In genomic region chr3:139538733-139539132, GRCh38 we compare ENCODE assay signal across 11 cellular contexts. TPM values are rescaled to one million over a fixed set of nuclear protein-coding genes. Genes with fewer than 3 reads are reported as not detected.
A peak's percentile ranks its signal among the peaks of the same experiment; 100 is the strongest.
DNase-seq lines count a peak whose midpoint lies in the region; ATAC-seq and TF ChIP-seq lines count a peak whose summit lies in the region.
"Had no signal": no experiment of that assay in that cellular context is flagged by ENCODE, and none has a peak within 500 bp of the region (broad histone marks: within the 10 kb centered on the region; RNA-seq: fewer than 3 reads in every experiment).

No MANE protein-coding gene starts in this region.

- H3K27ac ChIP-seq in gastroesophageal sphincter: peak overlapping the region; percentile 21 to 85 (median 77)

- CTCF ChIA-PET in activated naive CD4-positive, alpha-beta T cell treated with anti-CD3 and anti-CD28 coated beads for 36 hours (lab: Charles Lee): no interaction called here

- H3K9me3 ChIP-seq in gastroesophageal sphincter: no peaks in the 10 kb centered on the region

- no peaks in the 10 kb centered on the region for H3K36me3 ChIP-seq in gastroesophageal sphincter

- 39% methylated on average over 11 of the region's 21 CpGs; no CpG with 5 or more reads in 1 of the 2 donors for WGBS in gastroesophageal sphincter (ENCODE audit: low coverage in 1 of 2), 2 donors

- H3K36me3 Mint-ChIP-seq in activated naive CD8-positive, alpha-beta T cell treated with anti-CD3 and anti-CD28 coated beads, Interleukin-2, amount 10 ng/mL, durations not matched to agents 7 days and 5 days: no peaks in the 10 kb centered on the region
- no peaks in the 10 kb centered on the region for H3K36me3 Mint-ChIP-seq in activated naive CD8-positive, alpha-beta T cell treated with anti-CD3 and anti-CD28 coated beads for 36 hours
- peaks cover 30% of the 10 kb centered on the region for H3K36me3 Mint-ChIP-seq in nephron progenitor cell (ENCODE audit: low read depth)
- H3K36me3 Mint-ChIP-seq in activated naive CD4-positive, alpha-beta T cell treated with anti-CD3 and anti-CD28 coated beads for 36 hours (ENCODE audit: low read depth): no peaks in the 10 kb centered on the region
- H3K36me3 Mint-ChIP-seq: CD4-positive, CD25-positive, alpha-beta regulatory T cell had no signal

- no peak for DNase-seq in activated naive CD8-positive, alpha-beta T cell treated with anti-CD3 and anti-CD28 coated beads, Interleukin-2, amount 10 ng/mL, durations not matched to agents 7 days and 5 days
- DNase-seq in activated naive CD8-positive, alpha-beta T cell treated with anti-CD3 and anti-CD28 coated beads for 36 hours: no peak
- DNase-seq in nephron progenitor cell (peak; percentile 41), SHP77 treated with DMSO at 0.1 percent for 48 hours (lab: John Stamatoyannopoulos, UW) (no peak), DMS153 (lab: John Stamatoyannopoulos, UW) (no peak)
- no peak for DNase-seq in activated naive CD4-positive, alpha-beta T cell treated with anti-CD3 and anti-CD28 coated beads for 36 hours
- DNase-seq: CD4-positive, CD25-positive, alpha-beta regulatory T cell; T-helper 9 cell had no signal

- no peak for TF ChIP-seq POLR2A in gastroesophageal sphincter (IDR thresholded peaks at IDR 0.05)

- TF ChIP-seq EP300 in gastroesophageal sphincter (IDR thresholded peaks at IDR 0.05): no peak

- H3K4me1 ChIP-seq in gastroesophageal sphincter: peaks cover 3 to 75% (median 29%) of the 10 kb centered on the region in 3 donors

- intact Hi-C loops in activated naive CD4-positive, alpha-beta T cell treated with anti-CD3 and anti-CD28 coated beads for 36 hours (cut with micrococcal nuclease): no loop called here

- peaks cover 43% of the 10 kb centered on the region for H3K27me3 Mint-ChIP-seq in activated naive CD8-positive, alpha-beta T cell treated with anti-CD3 and anti-CD28 coated beads, Interleukin-2, amount 10 ng/mL, durations not matched to agents 7 days and 5 days
- peaks cover 68% of the 10 kb centered on the region for H3K27me3 Mint-ChIP-seq in activated naive CD8-positive, alpha-beta T cell treated with anti-CD3 and anti-CD28 coated beads for 36 hours
- H3K27me3 Mint-ChIP-seq in nephron progenitor cell (ENCODE audit: low read depth, poor library complexity): peaks cover 2% of the 10 kb centered on the region
- H3K27me3 Mint-ChIP-seq in activated naive CD4-positive, alpha-beta T cell treated with anti-CD3 and anti-CD28 coated beads for 36 hours (ENCODE audit: low read depth): peaks cover 55% of the 10 kb centered on the region

- POLR2A ChIA-PET in activated naive CD8-positive, alpha-beta T cell treated with anti-CD3 and anti-CD28 coated beads, Interleukin-2, amount 10 ng/mL, durations not matched to agents 7 days and 5 days (lab: Charles Lee): no interaction called here

- no peak overlapping the region for H3K27ac Mint-ChIP-seq in activated naive CD8-positive, alpha-beta T cell treated with anti-CD3 and anti-CD28 coated beads, Interleukin-2, amount 10 ng/mL, durations not matched to agents 7 days and 5 days
- H3K27ac Mint-ChIP-seq in activated naive CD8-positive, alpha-beta T cell treated with anti-CD3 and anti-CD28 coated beads for 36 hours: no peak overlapping the region
- H3K27ac Mint-ChIP-seq in nephron progenitor cell: peak overlapping the region; percentile 71
- H3K27ac Mint-ChIP-seq in activated naive CD4-positive, alpha-beta T cell treated with anti-CD3 and anti-CD28 coated beads for 36 hours: no peak overlapping the region
- H3K27ac Mint-ChIP-seq: CD4-positive, CD25-positive, alpha-beta regulatory T cell had no signal

- H3K4me3 ChIP-seq in gastroesophageal sphincter: peak overlapping the region; percentile 67 to 72

- H3K4me1 Mint-ChIP-seq in activated naive CD8-positive, alpha-beta T cell treated with anti-CD3 and anti-CD28 coated beads, Interleukin-2, amount 10 ng/mL, durations not matched to agents 7 days and 5 days: peaks cover 23% of the 10 kb centered on the region
- H3K4me1 Mint-ChIP-seq in activated naive CD8-positive, alpha-beta T cell treated with anti-CD3 and anti-CD28 coated beads for 36 hours: peaks cover 20% of the 10 kb centered on the region
- peaks cover 84% of the 10 kb centered on the region for H3K4me1 Mint-ChIP-seq in nephron progenitor cell
- H3K4me1 Mint-ChIP-seq in activated naive CD4-positive, alpha-beta T cell treated with anti-CD3 and anti-CD28 coated beads for 36 hours (ENCODE audit: low read depth): peaks cover 10% of the 10 kb centered on the region

- H3K9me3 Mint-ChIP-seq in activated naive CD8-positive, alpha-beta T cell treated with anti-CD3 and anti-CD28 coated beads, Interleukin-2, amount 10 ng/mL, durations not matched to agents 7 days and 5 days: no peaks in the 10 kb centered on the region
- H3K9me3 Mint-ChIP-seq in activated naive CD8-positive, alpha-beta T cell treated with anti-CD3 and anti-CD28 coated beads for 36 hours: no peaks in the 10 kb centered on the region
- no peaks in the 10 kb centered on the region for H3K9me3 Mint-ChIP-seq in nephron progenitor cell
- H3K9me3 Mint-ChIP-seq in activated naive CD4-positive, alpha-beta T cell treated with anti-CD3 and anti-CD28 coated beads for 36 hours: no peaks in the 10 kb centered on the region
- H3K9me3 Mint-ChIP-seq: CD4-positive, CD25-positive, alpha-beta regulatory T cell had no signal

- H3K4me3 Mint-ChIP-seq in activated naive CD8-positive, alpha-beta T cell treated with anti-CD3 and anti-CD28 coated beads, Interleukin-2, amount 10 ng/mL, durations not matched to agents 7 days and 5 days: peak overlapping the region; percentile 60
- no peak overlapping the region for H3K4me3 Mint-ChIP-seq in activated naive CD8-positive, alpha-beta T cell treated with anti-CD3 and anti-CD28 coated beads for 36 hours
- peak overlapping the region; percentile 89 for H3K4me3 Mint-ChIP-seq in nephron progenitor cell
- no peak overlapping the region for H3K4me3 Mint-ChIP-seq in activated naive CD4-positive, alpha-beta T cell treated with anti-CD3 and anti-CD28 coated beads for 36 hours

- ATAC-seq in activated naive CD8-positive, alpha-beta T cell treated with anti-CD3 and anti-CD28 coated beads, Interleukin-2, amount 10 ng/mL, durations not matched to agents 7 days and 5 days (ENCODE audit: low read depth): no peak
- ATAC-seq in gastroesophageal sphincter (peak; percentile 40), HG03521 (IDR thresholded peaks at IDR 0.05; ENCODE audit: unreplicated experiment) (no peak)

- TF ChIP-seq CTCF in gastroesophageal sphincter (IDR thresholded peaks at IDR 0.05) (no peak), nephron progenitor cell (IDR thresholded peaks at IDR 0.05) (no peak)

- no peaks in the 10 kb centered on the region for H3K27me3 ChIP-seq in gastroesophageal sphincter

RNA-seq across cellular contexts. Expression of gene RBP1, which starts 0.8 kb away (rescaled TPM):
- not detected for total RNA-seq in activated naive CD8-positive, alpha-beta T cell treated with anti-CD3 and anti-CD28 coated beads, Interleukin-2, amount 10 ng/mL, durations not matched to agents 7 days and 5 days
- total RNA-seq in activated naive CD8-positive, alpha-beta T cell treated with anti-CD3 and anti-CD28 coated beads for 36 hours: not detected
- total RNA-seq in gastroesophageal sphincter: 10 to 100 TPM in 3 of 4 donors, 1 to 10 TPM in 1; 9.1 to 28.8 (median 18.9) TPM
- not detected for total RNA-seq in activated naive CD4-positive, alpha-beta T cell treated with anti-CD3 and anti-CD28 coated beads for 36 hours
- total RNA-seq: CD4-positive, CD25-positive, alpha-beta regulatory T cell; HT1080 had no signal

Comparison
In these comparisons a context has a peak if more than half of its experiments do, and no peak if none do; other contexts are left out.
1. H3K4me3 Mint-ChIP-seq: peak in activated naive CD8-positive, alpha-beta T cell treated with anti-CD3 and anti-CD28 coated beads, Interleukin-2, amount 10 ng/mL, durations not matched to agents 7 days and 5 days (single experiment) and nephron progenitor cell (single experiment); none in activated naive CD8-positive, alpha-beta T cell treated with anti-CD3 and anti-CD28 coated beads for 36 hours (single experiment) and activated naive CD4-positive, alpha-beta T cell treated with anti-CD3 and anti-CD28 coated beads for 36 hours (single experiment).
2. RNA of gene RBP1, which starts 0.8 kb away (total RNA-seq): 9.1 to 28.8 TPM in gastroesophageal sphincter; not detected in activated naive CD8-positive, alpha-beta T cell treated with anti-CD3 and anti-CD28 coated beads for 36 hours, not detected in activated naive CD8-positive, alpha-beta T cell treated with anti-CD3 and anti-CD28 coated beads, Interleukin-2, amount 10 ng/mL, durations not matched to agents 7 days and 5 days and not detected in activated naive CD4-positive, alpha-beta T cell treated with anti-CD3 and anti-CD28 coated beads for 36 hours; every median in the first group is over 4 times any median in the second.